In the genomic region with DNA sequence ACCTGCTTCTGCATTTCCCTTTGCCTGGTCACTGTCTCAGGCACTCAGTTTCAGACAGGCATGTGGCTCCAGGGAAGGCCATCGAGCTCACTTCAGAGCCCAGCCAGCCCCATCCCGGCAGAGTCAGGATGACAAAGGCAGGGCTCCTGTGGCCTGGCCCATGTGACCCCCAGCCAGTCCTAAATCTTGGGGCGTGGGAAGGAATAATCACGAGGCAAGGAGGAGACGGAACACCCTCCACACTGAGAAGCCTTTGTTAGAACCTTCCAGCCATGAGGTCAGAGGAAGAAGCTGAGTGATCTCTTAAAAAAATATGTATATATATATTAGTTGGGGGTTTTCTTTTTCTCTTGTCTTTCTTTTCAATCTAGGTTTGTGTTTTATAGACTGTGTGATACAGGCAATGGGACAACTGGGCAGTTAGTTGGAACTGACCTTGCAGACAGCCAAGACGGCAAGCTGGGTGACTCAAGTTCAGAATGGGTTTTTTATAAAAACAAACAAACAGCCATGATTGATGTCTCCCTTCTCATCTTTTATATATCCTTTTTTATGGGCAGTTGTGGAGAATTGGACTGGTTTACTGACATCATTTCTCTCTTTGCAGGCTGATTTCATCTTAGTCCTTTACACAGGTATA, we compare ENCODE assay signal across 1 cellular context.
TF ChIP-seq lines count a peak whose summit lies in the region.

No MANE protein-coding gene starts in this region.

TF ChIP-seq in SK-N-SH treated with all-trans-retinoic acid at 6 μM for 48 hours, 23 proteins besides CTCF, POLR2A, EP300 and RAD21 (continued from another document):
- TF ChIP-seq, protein P1, sequence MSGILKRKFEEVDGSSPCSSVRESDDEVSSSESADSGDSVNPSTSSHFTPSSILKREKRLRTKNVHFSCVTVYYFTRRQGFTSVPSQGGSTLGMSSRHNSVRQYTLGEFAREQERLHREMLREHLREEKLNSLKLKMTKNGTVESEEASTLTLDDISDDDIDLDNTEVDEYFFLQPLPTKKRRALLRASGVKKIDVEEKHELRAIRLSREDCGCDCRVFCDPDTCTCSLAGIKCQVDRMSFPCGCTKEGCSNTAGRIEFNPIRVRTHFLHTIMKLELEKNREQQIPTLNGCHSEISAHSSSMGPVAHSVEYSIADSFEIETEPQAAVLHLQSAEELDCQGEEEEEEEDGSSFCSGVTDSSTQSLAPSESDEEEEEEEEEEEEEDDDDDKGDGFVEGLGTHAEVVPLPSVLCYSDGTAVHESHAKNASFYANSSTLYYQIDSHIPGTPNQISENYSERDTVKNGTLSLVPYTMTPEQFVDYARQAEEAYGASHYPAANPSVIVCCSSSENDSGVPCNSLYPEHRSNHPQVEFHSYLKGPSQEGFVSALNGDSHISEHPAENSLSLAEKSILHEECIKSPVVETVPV (CRISPR knock-in tag; IDR thresholded peaks at IDR 0.05), result 0 out of 2 replicates have a peak, but pooled peaks have one; percentile 4
TF ChIP-seq in SK-N-SH treated with all-trans-retinoic acid at 6 μM for 48 hours: peak in this region for 1.
